Comparison of ENCODE assay signal across 8 cellular contexts in the genomic region with DNA sequence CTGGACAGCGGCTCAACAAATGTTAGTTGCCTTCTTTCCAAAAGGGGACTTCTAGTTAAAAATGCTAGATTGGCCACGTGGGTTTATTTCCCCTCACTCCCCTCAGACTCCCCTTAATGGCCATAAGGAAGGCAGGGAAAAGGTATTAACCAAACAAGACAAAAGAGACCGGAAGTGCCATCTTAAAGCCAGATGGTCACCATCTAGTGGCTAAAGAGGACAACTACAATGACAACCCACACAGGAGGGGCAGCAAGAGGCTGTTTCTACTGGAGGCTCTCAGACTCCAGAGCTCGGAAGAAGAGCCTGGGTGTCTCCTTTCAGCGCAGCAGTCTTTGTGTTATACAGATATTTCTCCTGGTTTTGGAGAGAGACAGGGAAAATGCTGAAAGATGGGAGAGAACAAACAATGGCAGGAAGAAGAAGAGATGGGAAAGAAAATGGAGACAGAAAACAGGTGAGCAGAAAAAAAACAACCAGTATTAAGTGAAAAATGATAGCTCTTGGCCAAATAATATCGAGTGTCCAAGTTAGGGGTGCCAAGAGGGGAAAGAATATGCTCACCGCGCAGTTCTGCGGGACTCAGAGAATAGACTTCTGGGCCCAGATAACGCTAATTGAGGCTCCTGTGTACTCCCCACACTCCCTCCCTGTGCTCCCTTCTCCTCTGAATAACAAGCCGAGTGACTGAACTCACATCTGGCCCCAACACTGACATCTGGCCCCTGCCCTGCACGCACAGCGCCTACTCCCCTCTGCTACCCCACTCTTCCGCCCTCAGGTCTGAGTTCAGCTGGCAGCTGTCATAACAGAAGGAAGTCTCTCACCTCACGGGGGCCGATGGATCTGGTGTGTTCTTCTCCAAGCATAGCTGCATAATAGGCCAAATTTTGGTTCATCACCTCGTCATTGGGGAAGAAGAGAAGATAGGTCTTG. TPM values are rescaled to one million over a fixed set of nuclear protein-coding genes. Genes with fewer than 3 reads are reported as not detected.
DNase-seq lines count a peak whose midpoint lies in the region; ATAC-seq, FAIRE-seq and TF ChIP-seq lines count a peak whose summit lies in the region.

No MANE protein-coding gene starts in this region.

- H3K9me3 Mint-ChIP-seq in activated CD8-positive, alpha-beta T cell treated with anti-CD3 and anti-CD28 coated beads for 36 hours: no peaks in the 10 kb centered on the region

- peaks cover 48% of the 10 kb centered on the region for H3K36me3 Mint-ChIP-seq in activated CD8-positive, alpha-beta T cell treated with anti-CD3 and anti-CD28 coated beads for 36 hours (ENCODE audit: low read depth)

- DNase-seq in AG20443 (ENCODE audit: low spot score) (peak; percentile 74), GM18507 (ENCODE audit: extremely low spot score, insufficient read length, low read depth) (peak; percentile 55), NCI-H2196 treated with DMSO at 0.1 percent for 48 hours (lab: John Stamatoyannopoulos, UW; ENCODE audit: unreplicated experiment) (peak; percentile 73), right atrium auricular region (ENCODE audit: low spot score) (no peak), smooth muscle cell of the brain vasculature (ENCODE audit: low read depth, low spot score) (peak; percentile 47)
- DNase-seq in activated CD8-positive, alpha-beta T cell treated with anti-CD3 and anti-CD28 coated beads for 36 hours: peak; percentile 21

- no peaks in the 10 kb centered on the region for H3K27me3 ChIP-seq in right atrium auricular region

- ATAC-seq in activated CD8-positive, alpha-beta T cell treated with anti-CD3 and anti-CD28 coated beads for 36 hours: no peak
- ATAC-seq in HG03457 (IDR thresholded peaks at IDR 0.05; ENCODE audit: unreplicated experiment) (no peak), GM21576 (IDR thresholded peaks at IDR 0.05; ENCODE audit: unreplicated experiment) (no peak)

- peak; percentile 90 for FAIRE-seq in GM18507 (lab: Jason Lieb, UNC)

- H3K27ac ChIP-seq in right atrium auricular region: no peak overlapping the region

- no peaks in the 10 kb centered on the region for H3K4me1 ChIP-seq in right atrium auricular region

- peak; percentile 61 for TF ChIP-seq CTCF in activated CD8-positive, alpha-beta T cell treated with anti-CD3 and anti-CD28 coated beads for 36 hours (IDR thresholded peaks at IDR 0.05)
- TF ChIP-seq CTCF in right atrium auricular region (IDR thresholded peaks at IDR 0.05): peak; percentile 50 to 73

- H3K36me3 ChIP-seq in right atrium auricular region: peaks cover 87% of the 10 kb centered on the region

- no peak overlapping the region for H3K4me3 ChIP-seq in right atrium auricular region

- POLR2A ChIA-PET in activated CD8-positive, alpha-beta T cell treated with anti-CD3 and anti-CD28 coated beads for 36 hours (lab: Charles Lee): interaction anchor here (0.9 kb wide), 1 partner anchor 74 kb away, joined by 3 read pairs; no protein-coding TSS in a partner anchor

- H3K27me3 Mint-ChIP-seq in activated CD8-positive, alpha-beta T cell treated with anti-CD3 and anti-CD28 coated beads for 36 hours: no peaks in the 10 kb centered on the region

- H3K9me3 ChIP-seq in right atrium auricular region: no peaks in the 10 kb centered on the region

- no peak overlapping the region for H3K4me3 Mint-ChIP-seq in activated CD8-positive, alpha-beta T cell treated with anti-CD3 and anti-CD28 coated beads for 36 hours

- H3K27ac Mint-ChIP-seq in activated CD8-positive, alpha-beta T cell treated with anti-CD3 and anti-CD28 coated beads for 36 hours: no peak overlapping the region

- H3K4me1 Mint-ChIP-seq in activated CD8-positive, alpha-beta T cell treated with anti-CD3 and anti-CD28 coated beads for 36 hours (ENCODE audit: low read depth): peaks cover under 1% of the 10 kb centered on the region

- intact Hi-C loops in activated CD8-positive, alpha-beta T cell treated with anti-CD3 and anti-CD28 coated beads for 36 hours (cut with micrococcal nuclease): no loop called here

- CTCF ChIA-PET in activated CD8-positive, alpha-beta T cell treated with anti-CD3 and anti-CD28 coated beads for 36 hours (lab: Charles Lee): interaction anchor here (0.7 to 1.4 kb wide), 10 partner anchors 9 to 316 kb away, joined by 3 to 8 read pairs (median 4); a partner anchor contains a TSS

RNA-seq across cellular contexts. Expression of a gene that starts 9.6 kb away (rescaled TPM):
- total RNA-seq in activated CD8-positive, alpha-beta T cell treated with anti-CD3 and anti-CD28 coated beads for 36 hours: 10 to 100 TPM; 34.7 to 34.8 TPM
- 10 to 100 TPM; 11.3 to 15.6 TPM for total RNA-seq in right atrium auricular region

RNA-seq across cellular contexts. Expression of a gene that starts 9.8 kb away (rescaled TPM):
- 1 to 10 TPM; 4.7 to 5.2 TPM for total RNA-seq in activated CD8-positive, alpha-beta T cell treated with anti-CD3 and anti-CD28 coated beads for 36 hours
- total RNA-seq in right atrium auricular region: 1 to 10 TPM; 3.0 to 3.6 TPM

RNA-seq across cellular contexts. Expression of a gene that starts 17.2 kb away (rescaled TPM):
- not detected for total RNA-seq in activated CD8-positive, alpha-beta T cell treated with anti-CD3 and anti-CD28 coated beads for 36 hours
- under 1 TPM in 1 of 2 donors, not detected in 1; 0.28 TPM for total RNA-seq in right atrium auricular region

RNA-seq across cellular contexts. Expression of a gene that starts 27.6 kb away (rescaled TPM):
- total RNA-seq in activated CD8-positive, alpha-beta T cell treated with anti-CD3 and anti-CD28 coated beads for 36 hours: under 1 TPM; 0.22 to 0.32 TPM
- not detected for total RNA-seq in right atrium auricular region

RNA-seq across cellular contexts. Expression of a gene that starts 59.7 kb away (rescaled TPM):
- total RNA-seq in activated CD8-positive, alpha-beta T cell treated with anti-CD3 and anti-CD28 coated beads for 36 hours: 1 to 10 TPM; 3.9 to 4.4 TPM
- 1 to 10 TPM; 3.3 to 5.6 TPM for total RNA-seq in right atrium auricular region
